Comparison of ENCODE assay signal across 8 cellular contexts in the genomic region with DNA sequence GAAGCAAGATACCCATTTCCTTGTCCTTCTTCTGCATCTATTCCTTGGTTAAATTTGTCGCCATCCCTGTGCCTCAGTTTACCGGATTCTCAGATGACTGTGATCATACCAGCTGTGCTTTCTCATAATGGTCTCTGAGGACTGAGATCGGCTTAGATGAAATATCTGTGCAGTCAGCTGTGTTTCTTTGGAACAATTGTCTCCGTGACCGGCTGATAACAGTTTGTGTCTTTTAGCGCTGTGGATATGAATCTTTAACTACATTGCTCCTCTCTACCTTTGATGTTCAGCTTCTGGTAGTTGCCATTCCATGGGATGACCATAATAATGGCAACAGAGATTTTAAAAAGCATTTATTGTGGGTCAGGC. TPM values are rescaled to one million over a fixed set of nuclear protein-coding genes. Genes with fewer than 3 reads are reported as not detected.
DNase-seq lines count a peak whose midpoint lies in the region; TF ChIP-seq lines count a peak whose summit lies in the region.

No MANE protein-coding gene starts in this region.

- H3K79me2 ChIP-seq in OCI-LY7 (ENCODE audit: insufficient read depth, low read depth, low read length) = peaks cover 53% of the 10 kb centered on the region; the same call in 1 of the 2 replicates

- TF ChIP-seq CTCF in OCI-LY7 (conservative IDR thresholded peaks at IDR 0.05; ENCODE audit: low read length) (no peak), endodermal cell (conservative IDR thresholded peaks at IDR 0.05) (no peak), neutrophil (IDR thresholded peaks at IDR 0.05) (no peak)

- peak overlapping the region; percentile 94 to 98 (median 97) for H3K4me3 Mint-ChIP-seq in CD8-positive, alpha-beta memory T cell
- H3K4me3 Mint-ChIP-seq in endodermal cell = peak overlapping the region; percentile 92

- peak overlapping the region; percentile 62 for H3K27ac ChIP-seq in CD8-positive, alpha-beta memory T cell (ENCODE audit: low read depth, low read length)
- H3K27ac ChIP-seq in OCI-LY7 (ENCODE audit: low read depth, low read length, poor library complexity, severe bottlenecking) (no peak overlapping the region), endodermal cell (ENCODE audit: low read depth, low read length) (no peak overlapping the region), neutrophil (peak overlapping the region; percentile 45)

- H3K4me3 ChIP-seq in CD8-positive, alpha-beta memory T cell (ENCODE audit: low read length) = peak overlapping the region; percentile 92
- H3K4me3 ChIP-seq in OCI-LY7 (ENCODE audit: low read depth, low read length, poor library complexity, severe bottlenecking) = peak overlapping the region; percentile 88
- peak overlapping the region; percentile 96 for H3K4me3 ChIP-seq in endodermal cell (ENCODE audit: low read length)
- H3K4me3 ChIP-seq in neutrophil (ENCODE audit: low read depth in 1 of 2, low read length in 1 of 2) = peak overlapping the region; percentile 67 to 77

- WGBS in endodermal cell (ENCODE audit: insufficient coverage in 1 of 2, insufficient read length in 1 of 2), 2 experiments = 47 to 50% methylated on average over 6 of the region's 6 CpGs

- intact Hi-C loops in OCI-LY7 (cut with micrococcal nuclease; ENCODE audit: unreplicated experiment) = loop anchor here (5.0 kb wide), 1 partner anchor 1223 kb away; no protein-coding TSS in a partner anchor

- peaks cover 42 to 56% (median 55%) of the 10 kb centered on the region in 3 donors for H3K4me1 Mint-ChIP-seq in CD8-positive, alpha-beta memory T cell
- H3K4me1 Mint-ChIP-seq in endodermal cell = peaks cover 7% of the 10 kb centered on the region

- peak overlapping the region; percentile 89 for H3K4me2 ChIP-seq in OCI-LY7 (ENCODE audit: low read length)

- no peaks in the 10 kb centered on the region for H3K9me2 ChIP-seq in OCI-LY7 (ENCODE audit: insufficient read depth, low read length)

- no peaks in the 10 kb centered on the region for H3K9me3 Mint-ChIP-seq in CD8-positive, alpha-beta memory T cell
- H3K9me3 Mint-ChIP-seq in endodermal cell = peaks cover 2% of the 10 kb centered on the region

- H3K36me3 Mint-ChIP-seq in CD8-positive, alpha-beta memory T cell = peaks cover 4 to 16% (median 8%) of the 10 kb centered on the region in 3 donors
- peaks cover 15% of the 10 kb centered on the region for H3K36me3 Mint-ChIP-seq in endodermal cell (ENCODE audit: low read depth)

- DNase-seq in CD8-positive, alpha-beta memory T cell = no peak
- DNase-seq in OCI-LY7 (ENCODE audit: low spot score) (no peak), endodermal cell (no peak), HuH-7.5 (ENCODE audit: low spot score) (no peak), NCI-H128 (lab: John Stamatoyannopoulos, UW; ENCODE audit: unreplicated experiment) (no peak), NCI-H146 treated with DMSO at 0.1 percent for 48 hours (lab: John Stamatoyannopoulos, UW; ENCODE audit: unreplicated experiment) (no peak), NCI-H526 treated with DMSO at 0.1 percent for 48 hours (lab: John Stamatoyannopoulos, UW) (no peak)

- H4K20me1 ChIP-seq in OCI-LY7 (ENCODE audit: insufficient read depth, low read length) = no peaks in the 10 kb centered on the region; the same call in 1 of the 2 replicates

- H2AFZ ChIP-seq in OCI-LY7 (ENCODE audit: low read length) = peak overlapping the region; percentile 94

- BruUV-seq in OCI-LY7 (replicated peaks; lab: Mats Ljungman, UMichigan) = TSS peak; percentile 62

- H3K9me3 ChIP-seq in CD8-positive, alpha-beta memory T cell (ENCODE audit: low read length) = no peaks in the 10 kb centered on the region
- H3K9me3 ChIP-seq in OCI-LY7 (ENCODE audit: low read length) = no peaks in the 10 kb centered on the region
- H3K9me3 ChIP-seq in endodermal cell (ENCODE audit: control insufficient read depth, low read length) = no peaks in the 10 kb centered on the region
- H3K9me3 ChIP-seq in neutrophil = no peaks in the 10 kb centered on the region

- no peaks in the 10 kb centered on the region for H3K36me3 ChIP-seq in CD8-positive, alpha-beta memory T cell (ENCODE audit: insufficient read depth, low read length)
- H3K36me3 ChIP-seq in OCI-LY7 (ENCODE audit: insufficient read depth, low read length) = peaks cover 14% of the 10 kb centered on the region
- peaks cover 4% of the 10 kb centered on the region for H3K36me3 ChIP-seq in endodermal cell (ENCODE audit: control insufficient read depth, insufficient read depth, low read length)
- no peaks in the 10 kb centered on the region for H3K36me3 ChIP-seq in neutrophil

- H3K4me1 ChIP-seq in CD8-positive, alpha-beta memory T cell (ENCODE audit: insufficient read depth, low read length) = peaks cover 16% of the 10 kb centered on the region
- H3K4me1 ChIP-seq in OCI-LY7 (ENCODE audit: insufficient read depth, low read length, poor library complexity, severe bottlenecking) = peaks cover 10% of the 10 kb centered on the region
- H3K4me1 ChIP-seq in endodermal cell (ENCODE audit: control insufficient read depth, insufficient read depth, low read length) = no peaks in the 10 kb centered on the region
- H3K4me1 ChIP-seq in neutrophil (ENCODE audit: control insufficient read depth in 1 of 2, insufficient read depth in 1 of 2, low read depth in 1 of 2, low read length in 1 of 2) = peaks cover 11 to 12% of the 10 kb centered on the region in 2 experiments

- POLR2A ChIA-PET in CD8-positive, alpha-beta memory T cell (lab: Charles Lee) = interaction anchor here (0.6 kb wide), 1 partner anchor 20 kb away, joined by 3 read pairs; no protein-coding TSS in a partner anchor
- POLR2A ChIA-PET in OCI-LY7 (lab: Charles Lee) = interaction anchor here (0.6 to 1.0 kb wide), 4 partner anchors 12 to 258 kb away, joined by 3 to 4 read pairs (median 3); no protein-coding TSS in a partner anchor

- H3K27me3 Mint-ChIP-seq in CD8-positive, alpha-beta memory T cell = peaks cover 0 to 2% of the 10 kb centered on the region in 2 donors
- no peaks in the 10 kb centered on the region for H3K27me3 Mint-ChIP-seq in endodermal cell (ENCODE audit: insufficient read depth)

- H3K27me3 ChIP-seq in CD8-positive, alpha-beta memory T cell (ENCODE audit: insufficient read depth, low read length, poor library complexity, severe bottlenecking) = no peaks in the 10 kb centered on the region
- H3K27me3 ChIP-seq in endodermal cell (ENCODE audit: control insufficient read depth, insufficient read depth, low read length, poor library complexity, severe bottlenecking) (no peaks in the 10 kb centered on the region), neutrophil (no peaks in the 10 kb centered on the region)

- CTCF ChIA-PET in CD8-positive, alpha-beta memory T cell (lab: Charles Lee) = interaction anchor here (0.9 to 1.9 kb wide), 2 partner anchors 39 to 90 kb away, joined by 3 to 6 read pairs; no protein-coding TSS in a partner anchor
- CTCF ChIA-PET in OCI-LY7 (lab: Charles Lee; ENCODE audit: unreplicated experiment) = interaction anchor here (0.9 kb wide), 1 partner anchor 66 kb away, joined by 4 read pairs; no protein-coding TSS in a partner anchor

- peak overlapping the region; percentile 72 for H3K9ac ChIP-seq in endodermal cell (ENCODE audit: extremely low read depth, low read length, poor library complexity, severe bottlenecking)

- peak overlapping the region; percentile 82 to 99 (median 96) for H3K27ac Mint-ChIP-seq in CD8-positive, alpha-beta memory T cell
- H3K27ac Mint-ChIP-seq in endodermal cell = peak overlapping the region; percentile 91

RNA-seq across cellular contexts. Expression of gene FTO, which starts 0.5 kb away (rescaled TPM):
- total RNA-seq in CD8-positive, alpha-beta memory T cell = 10 to 100 TPM; 54.5 to 56.0 TPM
- 77.8 TPM for polyA plus RNA-seq in CD8-positive, alpha-beta memory T cell
- total RNA-seq in OCI-LY7 (2014; rRNA removed; shearing (Covaris generic)) = 47.9 and 57.1 TPM in 2 replicates
- total RNA-seq in OCI-LY7 (2022) = 64.3 and 68.0 TPM in 2 replicates
- 100 to 1,000 TPM in 1 of 2 donors, 10 to 100 TPM in 1; 80.3 to 102 TPM for total RNA-seq in endodermal cell
- polyA plus RNA-seq in endodermal cell (2013, experiment 1 of 2) = 67.0 TPM
- polyA plus RNA-seq in endodermal cell (2013, experiment 2 of 2) = 66.8 TPM

RNA-seq across cellular contexts. Expression of gene RPGRIP1L, which starts 0.8 kb away (rescaled TPM):
- 1 to 10 TPM; 9.6 to 9.8 TPM for total RNA-seq in CD8-positive, alpha-beta memory T cell
- 3.0 TPM for polyA plus RNA-seq in CD8-positive, alpha-beta memory T cell
- total RNA-seq in OCI-LY7 (2014; rRNA removed; shearing (Covaris generic)) = 9.4 and 15.4 TPM in 2 replicates
- 12.7 and 14.2 TPM in 2 replicates for total RNA-seq in OCI-LY7 (2022)
- 10 to 100 TPM; 15.9 to 19.8 TPM for total RNA-seq in endodermal cell
- polyA plus RNA-seq in endodermal cell (2013, experiment 1 of 2) = 14.5 TPM
- polyA plus RNA-seq in endodermal cell (2013, experiment 2 of 2) = 13.7 TPM

Comparison
In these comparisons a context has a peak if more than half of its experiments do, and no peak if none do; other contexts are left out.
1. H3K27ac ChIP-seq: peak in CD8-positive, alpha-beta memory T cell (single experiment) and neutrophil (single experiment); none in OCI-LY7 (single experiment) and endodermal cell (single experiment).
2. Peak in every context shown above with its lines, with median percentiles within 50 percentile points of each other: H3K4me3 ChIP-seq.